In the genomic region with DNA sequence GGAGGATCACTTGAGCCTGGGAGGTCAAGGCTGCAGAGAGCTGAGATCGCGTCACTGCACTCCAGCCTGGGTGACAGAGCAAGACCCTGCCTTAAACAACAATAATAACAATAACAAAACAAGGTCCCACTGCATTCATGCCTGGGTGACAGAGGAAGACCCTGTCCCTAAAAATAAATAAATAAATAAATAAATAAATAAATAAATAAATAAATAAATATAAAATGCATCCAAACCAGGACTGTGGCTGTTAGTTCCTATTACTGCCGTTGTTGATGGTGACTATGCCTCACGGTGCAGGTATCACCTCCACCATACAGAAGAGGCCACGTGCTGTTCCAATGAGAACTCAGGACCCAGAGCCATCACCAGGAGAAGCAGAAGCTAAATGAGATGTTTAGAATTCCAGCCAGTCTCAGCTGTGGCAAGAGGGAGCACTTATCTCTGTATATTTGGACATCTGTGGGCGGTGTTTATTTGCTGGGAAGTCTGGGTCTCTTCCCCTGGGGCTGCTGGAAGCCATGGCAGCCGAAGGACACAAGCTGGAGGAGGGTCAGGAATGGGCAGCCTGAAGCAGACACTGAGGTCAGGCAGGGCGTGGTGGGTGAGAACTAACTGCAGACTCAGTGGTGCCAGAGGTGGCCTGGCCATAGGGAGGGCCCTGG, we compare ENCODE assay signal across 18 cellular contexts. TPM values are rescaled to one million over a fixed set of nuclear protein-coding genes. Genes with fewer than 3 reads are reported as not detected.
DNase-seq lines count a peak whose midpoint lies in the region; ATAC-seq and TF ChIP-seq lines count a peak whose summit lies in the region.
"Had no signal": no experiment of that assay in that cellular context is flagged by ENCODE, and none has a peak within 500 bp of the region (broad histone marks: within the 10 kb centered on the region; RNA-seq: fewer than 3 reads in every experiment).

No MANE protein-coding gene starts in this region.

- H3K9me3 Mint-ChIP-seq in chondrocyte (ENCODE audit: low read depth) (no peaks in the 10 kb centered on the region), natural killer cell (no peaks in the 10 kb centered on the region)
- H3K9me3 Mint-ChIP-seq: effector memory CD8-positive, alpha-beta T cell had no signal

- intact Hi-C loops in natural killer cell (cut with micrococcal nuclease) = no loop called here

- ATAC-seq in left lobe of liver (peak; percentile 55), natural killer cell (no peak), HG02588 (IDR thresholded peaks at IDR 0.05; ENCODE audit: unreplicated experiment) (no peak)
- ATAC-seq: effector memory CD8-positive, alpha-beta T cell had no signal

- TF ChIP-seq CTCF in chondrocyte (IDR thresholded peaks at IDR 0.05) = no peak
- no peak for TF ChIP-seq CTCF in natural killer cell (IDR thresholded peaks at IDR 0.05)

- H3K27ac Mint-ChIP-seq in chondrocyte (ENCODE audit: unreplicated experiment) = peak overlapping the region; percentile 78
- no peak overlapping the region for H3K27ac Mint-ChIP-seq in natural killer cell
- H3K27ac Mint-ChIP-seq: B cell; effector memory CD8-positive, alpha-beta T cell had no signal

- H3K4me1 Mint-ChIP-seq in chondrocyte (ENCODE audit: low read depth) (peaks cover 18% of the 10 kb centered on the region), natural killer cell (no peaks in the 10 kb centered on the region)
- H3K4me1 Mint-ChIP-seq: B cell had no signal

- DNase-seq in A172 (ENCODE audit: low spot score) (peak; percentile 21), H4 (ENCODE audit: low spot score) (peak; percentile 44), chondrocyte (ENCODE audit: low spot score) (no peak), left lobe of liver (ENCODE audit: low spot score) (no peak), natural killer cell (no peak), NAMALWA (ENCODE audit: low spot score) (no peak)
- no peak for DNase-seq in activated effector memory CD4-positive, alpha-beta T cell treated with Interleukin-2 at 50 U/mL for 16 hours
- DNase-seq: activated CD4-positive, alpha-beta T cell treated with anti-CD3 and anti-CD28 coated beads for 1 hour; activated T-cell treated with anti-CD3 and anti-CD28 coated beads, Interleukin-2, amount 50 U/mL, for 1 hour; effector memory CD8-positive, alpha-beta T cell; hippocampal formation; NCI-H187; stimulated activated CD4-positive, alpha-beta T cell treated with anti-CD3 and anti-CD28 coated beads, Interleukin-1b, Interleukin-23, amount 100 ng/mL, for 48 hours; T-helper 1 cell had no signal

- H3K27me3 Mint-ChIP-seq in chondrocyte (ENCODE audit: low read depth) (no peaks in the 10 kb centered on the region), natural killer cell (ENCODE audit: low read depth in 2 of 2) (peaks cover 9 to 10% of the 10 kb centered on the region in 2 donors)

- H3K36me3 Mint-ChIP-seq in chondrocyte (ENCODE audit: low read depth) = no peaks in the 10 kb centered on the region
- H3K36me3 Mint-ChIP-seq in natural killer cell = no peaks in the 10 kb centered on the region

- H3K4me3 Mint-ChIP-seq in chondrocyte (ENCODE audit: unreplicated experiment) = no peak overlapping the region
- H3K4me3 Mint-ChIP-seq in natural killer cell = no peak overlapping the region
- H3K4me3 Mint-ChIP-seq: B cell; effector memory CD8-positive, alpha-beta T cell had no signal

RNA-seq across cellular contexts. Expression of a gene that starts 21.6 kb away (rescaled TPM):
- not detected in 2 replicates for total RNA-seq in A172 (2014; rRNA removed; shearing (Covaris generic))
- total RNA-seq in H4 (2014; rRNA removed; shearing (Covaris generic)) = not detected in 2 replicates
- total RNA-seq in chondrocyte = not detected in 3 replicates
- total RNA-seq in left lobe of liver = not detected
- not detected for total RNA-seq in natural killer cell
- total RNA-seq: B cell, lung microvascular endothelial cell, posterior vena cava had no signal

RNA-seq across cellular contexts. Expression of a gene that starts 26.2 kb away (rescaled TPM):
- total RNA-seq in A172 (2014; rRNA removed; shearing (Covaris generic)) = not detected in 2 replicates
- 0.08 TPM in 1 of 2 replicates, not detected in the other for total RNA-seq in H4 (2014; rRNA removed; shearing (Covaris generic))
- 7.2 to 15.3 TPM (median 7.2 TPM) in 3 replicates for total RNA-seq in chondrocyte
- total RNA-seq in left lobe of liver = 4.8 TPM
- not detected for total RNA-seq in natural killer cell
- total RNA-seq: B cell had no signal

RNA-seq across cellular contexts. Expression of a gene that starts 38.6 kb away (rescaled TPM):
- total RNA-seq in A172 (2014; rRNA removed; shearing (Covaris generic)) = 6.8 and 8.6 TPM in 2 replicates
- 17.1 and 21.6 TPM in 2 replicates for total RNA-seq in H4 (2014; rRNA removed; shearing (Covaris generic))
- total RNA-seq in chondrocyte (12.3 to 33.7 TPM (median 14.2 TPM) in 3 replicates), left lobe of liver (392 TPM), natural killer cell (1 to 10 TPM; 4.1 to 5.9 (median 4.6) TPM)

RNA-seq across cellular contexts. Expression of a gene that starts 59.9 kb away (rescaled TPM):
- 14.6 and 22.8 TPM in 2 replicates for total RNA-seq in A172 (2014; rRNA removed; shearing (Covaris generic))
- not detected in 2 replicates for total RNA-seq in H4 (2014; rRNA removed; shearing (Covaris generic))
- total RNA-seq in chondrocyte (17.4 to 26.5 TPM (median 26.0 TPM) in 3 replicates), left lobe of liver (23.2 TPM), natural killer cell (not detected)

Comparison
In these comparisons a context has a peak if more than half of its experiments do, and no peak if none do; other contexts are left out.
1. DNase-seq: peak in A172 (single experiment) and H4 (single experiment); none in chondrocyte (single experiment), left lobe of liver (single experiment), natural killer cell (single experiment), NAMALWA (single experiment) and activated effector memory CD4-positive, alpha-beta T cell treated with Interleukin-2 at 50 U/mL for 16 hours (single experiment).
2. RNA of a gene that starts 38.6 kb away (total RNA-seq): 392 TPM in left lobe of liver (single experiment); 17.1 to 21.6 TPM in H4, 12.3 to 33.7 TPM in chondrocyte, 6.8 to 8.6 TPM in A172 and 4.1 to 5.9 TPM in natural killer cell; every median in the first group is over 10 times any median in the second.